Comparison of ENCODE assay signal across 28 cellular contexts in genomic region chr15:79045041-79045440, GRCh38.
"Had no signal": no experiment of that assay in that cellular context is flagged by ENCODE, and none has a peak within 500 bp of the region (broad histone marks: within the 10 kb centered on the region; RNA-seq: fewer than 3 reads in every experiment).

No MANE protein-coding gene starts in this region.

- H3K27me3 ChIP-seq: ascending aorta, breast epithelium, cardiac muscle cell, gastrocnemius medialis had no signal

- H3K36me3 ChIP-seq: ascending aorta, breast epithelium, cardiac muscle cell, esophagus muscularis mucosa, gastrocnemius medialis, heart right ventricle had no signal

- H3K4me1 ChIP-seq: ascending aorta, breast epithelium, esophagus muscularis mucosa, foreskin keratinocyte, gastrocnemius medialis, heart right ventricle had no signal

- H3K27ac ChIP-seq: ascending aorta, breast epithelium, cardiac muscle cell, coronary artery, esophagus muscularis mucosa, foreskin keratinocyte, gastrocnemius medialis, heart right ventricle had no signal

- ATAC-seq: activated CD4-positive, alpha-beta T cell treated with anti-CD3 and anti-CD28 coated beads for 36 hours; activated CD8-positive, alpha-beta memory T cell treated with anti-CD3 and anti-CD28 coated beads, Interleukin-2, amount 10 ng/mL, durations not matched to agents 7 days and 5 days; activated CD8-positive, alpha-beta T cell treated with anti-CD3 and anti-CD28 coated beads, Interleukin-2, amount 10 ng/mL, durations not matched to agents 7 days and 5 days; activated naive CD4-positive, alpha-beta T cell treated with anti-CD3 and anti-CD28 coated beads, Interleukin-2, amount 50 U/mL, for 72 hours; effector memory CD8-positive, alpha-beta T cell; foreskin keratinocyte; gastrocnemius medialis; heart right ventricle had no signal

- DNase-seq: activated CD4-positive, alpha-beta memory T cell treated with anti-CD3 and anti-CD28 coated beads for 36 hours; activated CD4-positive, alpha-beta T cell treated with anti-CD3 and anti-CD28 coated beads for 36 hours; activated CD4-positive, alpha-beta T cell treated with anti-CD3 and anti-CD28 coated beads, Interleukin-2, amount 10 ng/mL, durations not matched to agents 24 days and 14 days; activated CD4-positive, CD25-positive, alpha-beta regulatory T cell; activated CD4-positive, CD25-positive, alpha-beta regulatory T cell treated with anti-CD3 and anti-CD28 coated beads, Interleukin-2, amount 50 U/mL, for 72 hours; activated CD8-positive, alpha-beta memory T cell treated with anti-CD3 and anti-CD28 coated beads, Interleukin-2, amount 10 ng/mL, durations not matched to agents 7 days and 5 days; activated CD8-positive, alpha-beta memory T cell treated with anti-CD3 and anti-CD28 coated beads, Interleukin-2, amount 50 U/mL, for 4 hours; activated CD8-positive, alpha-beta T cell treated with anti-CD3 and anti-CD28 coated beads, Interleukin-2, amount 10 ng/mL, durations not matched to agents 7 days and 5 days; activated naive CD4-positive, alpha-beta T cell; activated naive CD4-positive, alpha-beta T cell treated with anti-CD3 and anti-CD28 coated beads, Interleukin-2, amount 10 ng/mL, durations not matched to agents 7 days and 5 days; activated naive CD8-positive, alpha-beta T cell treated with anti-CD3 and anti-CD28 coated beads, Interleukin-2, amount 10 ng/mL, durations not matched to agents 7 days and 5 days; activated T-cell treated with anti-CD3 and anti-CD28 coated beads, Interleukin-2, amount 50 U/mL, for 1 hour; activated T-cell treated with anti-CD3 and anti-CD28 coated beads, Interleukin-2, amount 50 U/mL, for 48 hours; central memory CD4-positive, alpha-beta T cell; dermis blood vessel endothelial cell; effector CD4-positive, alpha-beta T cell; effector memory CD8-positive, alpha-beta T cell; erythroblast; foreskin keratinocyte; gastrocnemius medialis; heart right ventricle; T-helper 2 cell had no signal

- H3K4me3 ChIP-seq: ascending aorta, breast epithelium, cardiac muscle cell, coronary artery, esophagus muscularis mucosa, gastrocnemius medialis, heart right ventricle had no signal

- H3K9me3 ChIP-seq: ascending aorta, gastrocnemius medialis had no signal
